ENCODE assay signal across 22 cellular contexts in genomic region chr6:51468704-51469103, GRCh38.
"Had no signal": no experiment of that assay in that cellular context is flagged by ENCODE, and none has a peak within 500 bp of the region (broad histone marks: within the 10 kb centered on the region; RNA-seq: fewer than 3 reads in every experiment).

No MANE protein-coding gene starts in this region.

- H3K36me3 ChIP-seq: adrenal gland, breast epithelium, stomach, vagina had no signal

- H3K9me3 Mint-ChIP-seq: activated T-helper 1 cell treated with anti-CD3 and anti-CD28 coated beads, Interleukin-12 subunit alpha, Interleukin-12 subunit beta, Interleukin-2, Interleukin-4 antibody, amounts not matched to agents 30 ng/mL and 10 ng/mL and 1 ng/mL, durations not matched to agents 14 hours and 24 hours and 36 hours had no signal

- DNase-seq: activated CD4-positive, alpha-beta T cell treated with anti-CD3 and anti-CD28 coated beads for 36 hours; activated CD4-positive, alpha-beta T cell treated with anti-CD3 and anti-CD28 coated beads, Interleukin-2, amount 50 U/mL, for 48 hours; activated gamma-delta T cell treated with Interleukin-2 at 50 U/mL for 16 hours; activated T-cell treated with anti-CD3 and anti-CD28 coated beads for 4 hours; adrenal gland; dermis blood vessel endothelial cell; foreskin fibroblast; islet precursor cell; midbrain; nephron progenitor cell; nucleus accumbens; stimulated activated CD4-positive, alpha-beta T cell treated with anti-CD3 and anti-CD28 coated beads, Interleukin-4, amount 100 ng/mL, for 24 hours; stomach; trophoblast cell had no signal

- H3K27me3 ChIP-seq: adrenal gland, breast epithelium, hepatocyte, stomach, vagina had no signal

- H3K27ac Mint-ChIP-seq: activated CD4-positive, alpha-beta T cell treated with anti-CD3 and anti-CD28 coated beads for 36 hours; activated naive CD4-positive, alpha-beta T cell treated with anti-CD3 and anti-CD28 coated beads, Interleukin-2, amount 50 U/mL, for 72 hours; activated T-helper 1 cell treated with anti-CD3 and anti-CD28 coated beads, Interleukin-12 subunit alpha, Interleukin-12 subunit beta, Interleukin-2, Interleukin-4 antibody, amounts not matched to agents 30 ng/mL and 10 ng/mL and 1 ng/mL, durations not matched to agents 14 hours and 24 hours and 36 hours; nephron progenitor cell; stimulated activated effector memory CD8-positive, alpha-beta T cell treated with anti-CD3 and anti-CD28 coated beads, Interleukin-12 subunit alpha, Interleukin-12 subunit beta, amount 100 ng/mL, for 72 hours had no signal

- H3K27ac ChIP-seq: adrenal gland, breast epithelium, epithelial cell of prostate, hepatocyte, stomach, vagina had no signal

- H3K27me3 Mint-ChIP-seq: activated CD4-positive, alpha-beta T cell treated with anti-CD3 and anti-CD28 coated beads for 36 hours had no signal

- H3K4me3 ChIP-seq: adrenal gland, breast epithelium, hepatocyte, stomach, vagina had no signal

- H3K9me3 ChIP-seq: adrenal gland, breast epithelium, stomach, vagina had no signal

- H3K36me3 Mint-ChIP-seq: activated naive CD4-positive, alpha-beta T cell treated with anti-CD3 and anti-CD28 coated beads, Interleukin-2, amount 50 U/mL, for 72 hours; stimulated activated effector memory CD8-positive, alpha-beta T cell treated with anti-CD3 and anti-CD28 coated beads, Interleukin-12 subunit alpha, Interleukin-12 subunit beta, amount 100 ng/mL, for 72 hours had no signal

- H3K4me1 ChIP-seq: adrenal gland, breast epithelium, stomach, vagina had no signal

- H3K4me1 Mint-ChIP-seq: activated CD4-positive, alpha-beta T cell treated with anti-CD3 and anti-CD28 coated beads for 36 hours; stimulated activated effector memory CD8-positive, alpha-beta T cell treated with anti-CD3 and anti-CD28 coated beads, Interleukin-12 subunit alpha, Interleukin-12 subunit beta, amount 100 ng/mL, for 72 hours had no signal

- H3K4me3 Mint-ChIP-seq: activated CD4-positive, alpha-beta T cell treated with anti-CD3 and anti-CD28 coated beads for 36 hours; activated T-helper 1 cell treated with anti-CD3 and anti-CD28 coated beads, Interleukin-12 subunit alpha, Interleukin-12 subunit beta, Interleukin-2, Interleukin-4 antibody, amounts not matched to agents 30 ng/mL and 10 ng/mL and 1 ng/mL, durations not matched to agents 14 hours and 24 hours and 36 hours; nephron progenitor cell; stimulated activated effector memory CD8-positive, alpha-beta T cell treated with anti-CD3 and anti-CD28 coated beads, Interleukin-12 subunit alpha, Interleukin-12 subunit beta, amount 100 ng/mL, for 72 hours had no signal

- ATAC-seq: activated CD4-positive, alpha-beta T cell treated with anti-CD3 and anti-CD28 coated beads for 36 hours; activated naive CD4-positive, alpha-beta T cell treated with anti-CD3 and anti-CD28 coated beads, Interleukin-2, amount 50 U/mL, for 72 hours; sciatic nerve; stimulated activated effector memory CD8-positive, alpha-beta T cell treated with anti-CD3 and anti-CD28 coated beads, Interleukin-12 subunit alpha, Interleukin-12 subunit beta, amount 100 ng/mL, for 72 hours had no signal
